ENCODE assay signal across 8 cellular contexts in genomic region chr10:61903991-61904350, GRCh38. TPM values are rescaled to one million over a fixed set of nuclear protein-coding genes. Genes with fewer than 3 reads are reported as not detected.
DNase-seq lines count a peak whose midpoint lies in the region; ATAC-seq lines count a peak whose summit lies in the region.

No MANE protein-coding gene starts in this region.

- H3K9ac ChIP-seq in iPS-20b (ENCODE audit: low read depth, low read length): peak overlapping the region; percentile 39; the same call in 1 of the 2 replicates
- peak overlapping the region in 1 of 2 donors; percentile 91 for H3K9ac ChIP-seq in stomach smooth muscle (ENCODE audit: low read length in 2 of 2)

- no peaks in the 10 kb centered on the region for H3K9me3 Mint-ChIP-seq in activated CD4-positive, alpha-beta T cell treated with anti-CD3 and anti-CD28 coated beads, Interleukin-2, amount 10 ng/mL, durations not matched to agents 24 days and 14 days
- no peaks in the 10 kb centered on the region for H3K9me3 Mint-ChIP-seq in activated CD8-positive, alpha-beta T cell treated with anti-CD3 and anti-CD28 coated beads, Interleukin-2, amount 10 ng/mL, durations not matched to agents 7 days and 5 days (ENCODE audit: insufficient read depth)

- H3K36me3 Mint-ChIP-seq in activated CD4-positive, alpha-beta T cell treated with anti-CD3 and anti-CD28 coated beads, Interleukin-2, amount 10 ng/mL, durations not matched to agents 24 days and 14 days (ENCODE audit: low read depth): peaks cover 23% of the 10 kb centered on the region
- H3K36me3 Mint-ChIP-seq in activated CD8-positive, alpha-beta T cell treated with anti-CD3 and anti-CD28 coated beads, Interleukin-2, amount 10 ng/mL, durations not matched to agents 7 days and 5 days (ENCODE audit: low read depth): peaks cover 17% of the 10 kb centered on the region

- peak overlapping the region; percentile 95 for H3K27ac Mint-ChIP-seq in activated CD4-positive, alpha-beta T cell treated with anti-CD3 and anti-CD28 coated beads, Interleukin-2, amount 10 ng/mL, durations not matched to agents 24 days and 14 days
- peak overlapping the region; percentile 97 for H3K27ac Mint-ChIP-seq in activated CD8-positive, alpha-beta T cell treated with anti-CD3 and anti-CD28 coated beads, Interleukin-2, amount 10 ng/mL, durations not matched to agents 7 days and 5 days

- peaks cover 33% of the 10 kb centered on the region for H3K4me1 Mint-ChIP-seq in activated CD4-positive, alpha-beta T cell treated with anti-CD3 and anti-CD28 coated beads, Interleukin-2, amount 10 ng/mL, durations not matched to agents 24 days and 14 days
- H3K4me1 Mint-ChIP-seq in activated CD8-positive, alpha-beta T cell treated with anti-CD3 and anti-CD28 coated beads, Interleukin-2, amount 10 ng/mL, durations not matched to agents 7 days and 5 days (ENCODE audit: low read depth): peaks cover 30% of the 10 kb centered on the region

- H3K4me3 ChIP-seq in iPS-20b (ENCODE audit: low read length): peak overlapping the region; percentile 88
- H3K4me3 ChIP-seq in stomach smooth muscle (ENCODE audit: low read length in 2 of 2): peak overlapping the region; percentile 92 to 95

- ATAC-seq in activated CD8-positive, alpha-beta T cell treated with anti-CD3 and anti-CD28 coated beads, Interleukin-2, amount 10 ng/mL, durations not matched to agents 7 days and 5 days: no peak
- no peak for ATAC-seq in HG02571 (IDR thresholded peaks at IDR 0.05; ENCODE audit: unreplicated experiment)

- CTCF ChIA-PET in activated CD8-positive, alpha-beta T cell treated with anti-CD3 and anti-CD28 coated beads, Interleukin-2, amount 10 ng/mL, durations not matched to agents 7 days and 5 days (lab: Charles Lee): interaction anchor here (0.7 to 6.5 kb wide), 11 partner anchors 34 to 343 kb away, joined by 3 to 57 read pairs (median 4); no protein-coding TSS in a partner anchor

- H3K9me3 ChIP-seq in iPS-20b (ENCODE audit: insufficient read depth, low read depth, low read length): no peaks in the 10 kb centered on the region
- H3K9me3 ChIP-seq in stomach smooth muscle (ENCODE audit: control insufficient read depth in 2 of 2, low read length in 2 of 2): no peaks in the 10 kb centered on the region

- H3K4me3 Mint-ChIP-seq in activated CD4-positive, alpha-beta T cell treated with anti-CD3 and anti-CD28 coated beads, Interleukin-2, amount 10 ng/mL, durations not matched to agents 24 days and 14 days: peak overlapping the region; percentile 92
- H3K4me3 Mint-ChIP-seq in activated CD8-positive, alpha-beta T cell treated with anti-CD3 and anti-CD28 coated beads, Interleukin-2, amount 10 ng/mL, durations not matched to agents 7 days and 5 days: peak overlapping the region; percentile 94

- H3K36me3 ChIP-seq in iPS-20b (ENCODE audit: insufficient read depth, low read depth, low read length) (no peaks in the 10 kb centered on the region), stomach smooth muscle (ENCODE audit: control insufficient read depth in 2 of 2, insufficient read depth in 2 of 2, low read length in 2 of 2) (no peaks in the 10 kb centered on the region)

- POLR2A ChIA-PET in activated CD8-positive, alpha-beta T cell treated with anti-CD3 and anti-CD28 coated beads, Interleukin-2, amount 10 ng/mL, durations not matched to agents 7 days and 5 days (lab: Charles Lee): interaction anchor here (0.7 to 6.1 kb wide), 18 partner anchors 12 to 341 kb away, joined by 3 to 117 read pairs (median 12); no protein-coding TSS in a partner anchor

- H3K27ac ChIP-seq in iPS-20b (ENCODE audit: low read length) (no peak overlapping the region), stomach smooth muscle (ENCODE audit: low read length) (peak overlapping the region; percentile 87)

- H3K27me3 ChIP-seq in iPS-20b (ENCODE audit: insufficient read depth, low read length): peaks cover 48% of the 10 kb centered on the region
- H3K27me3 ChIP-seq in stomach smooth muscle (ENCODE audit: control insufficient read depth in 1 of 2, insufficient read depth in 2 of 2, low read length in 2 of 2): no peaks in the 10 kb centered on the region

- H3K27me3 Mint-ChIP-seq in activated CD4-positive, alpha-beta T cell treated with anti-CD3 and anti-CD28 coated beads, Interleukin-2, amount 10 ng/mL, durations not matched to agents 24 days and 14 days: no peaks in the 10 kb centered on the region
- no peaks in the 10 kb centered on the region for H3K27me3 Mint-ChIP-seq in activated CD8-positive, alpha-beta T cell treated with anti-CD3 and anti-CD28 coated beads, Interleukin-2, amount 10 ng/mL, durations not matched to agents 7 days and 5 days (ENCODE audit: low read depth)

- H3K4me1 ChIP-seq in iPS-20b (ENCODE audit: insufficient read depth, low read length): peaks cover 22% of the 10 kb centered on the region; the same call in 1 of the 2 replicates
- peaks cover 9% of the 10 kb centered on the region for H3K4me1 ChIP-seq in stomach smooth muscle (ENCODE audit: control insufficient read depth, insufficient read depth, low read length)

- intact Hi-C loops in activated CD4-positive, alpha-beta T cell treated with anti-CD3 and anti-CD28 coated beads, Interleukin-2, amount 10 ng/mL, durations not matched to agents 24 days and 14 days (cut with micrococcal nuclease): loop anchor here (1.0 to 10.0 kb wide), 9 partner anchors 33 to 1163 kb away; partner anchors contain the start of gene EGR2

- DNase-seq in activated CD4-positive, alpha-beta T cell treated with anti-CD3 and anti-CD28 coated beads, Interleukin-2, amount 10 ng/mL, durations not matched to agents 24 days and 14 days: no peak
- no peak for DNase-seq in activated CD4-positive, alpha-beta T cell treated with anti-CD3 and anti-CD28 coated beads for 1 hour
- no peak for DNase-seq in activated CD8-positive, alpha-beta T cell treated with anti-CD3 and anti-CD28 coated beads, Interleukin-2, amount 10 ng/mL, durations not matched to agents 7 days and 5 days
- DNase-seq in DMS79 treated with DMSO at 0.1 percent for 48 hours (lab: John Stamatoyannopoulos, UW) (no peak), HCEC 1CT (no peak)

RNA-seq across cellular contexts. Expression of gene ARID5B, which starts 2.5 kb away (rescaled TPM):
- total RNA-seq in activated CD4-positive, alpha-beta T cell treated with anti-CD3 and anti-CD28 coated beads, Interleukin-2, amount 10 ng/mL, durations not matched to agents 24 days and 14 days: 56.9 and 58.2 TPM in 2 replicates
- total RNA-seq in activated CD8-positive, alpha-beta T cell treated with anti-CD3 and anti-CD28 coated beads, Interleukin-2, amount 10 ng/mL, durations not matched to agents 7 days and 5 days: 10 to 100 TPM; 18.0 to 21.6 TPM
